8 cellular contexts compared by ENCODE assay signal in the genomic region with DNA sequence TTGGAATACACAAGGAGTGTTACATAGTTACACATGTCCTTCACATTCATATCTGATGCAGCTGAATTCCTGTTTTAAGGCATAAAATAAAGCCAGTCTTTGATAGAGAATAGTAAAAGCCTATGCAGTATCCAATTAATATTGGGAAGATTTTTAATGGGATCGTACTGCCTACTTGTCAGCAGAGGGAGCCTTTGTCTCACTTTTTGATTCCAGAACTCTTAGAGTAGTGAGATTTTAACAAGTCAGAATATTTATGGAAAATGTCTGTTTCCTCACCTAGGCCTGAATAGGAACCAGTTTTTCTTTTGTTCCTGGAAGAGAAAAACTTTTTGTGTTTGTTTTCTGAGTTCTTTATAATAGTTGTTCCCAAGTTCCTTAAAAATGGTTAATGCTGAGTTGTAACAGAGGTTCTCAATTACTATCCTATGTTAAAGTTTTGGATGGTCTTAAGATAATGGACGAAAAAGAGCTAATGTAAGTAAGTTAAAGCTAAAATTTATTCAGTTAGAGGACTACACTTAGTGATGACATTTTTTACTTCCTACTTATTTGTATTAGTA.
DNase-seq lines count a peak whose midpoint lies in the region; ATAC-seq and TF ChIP-seq lines count a peak whose summit lies in the region.

No MANE protein-coding gene starts in this region.

- H3K4me3 ChIP-seq in transverse colon: no peak overlapping the region

- no peaks in the 10 kb centered on the region for H3K9me3 ChIP-seq in transverse colon

- no peak for ATAC-seq in HG02610 (IDR thresholded peaks at IDR 0.05; ENCODE audit: unreplicated experiment)

- no peak for TF ChIP-seq POLR2A in transverse colon (IDR thresholded peaks at IDR 0.05)

- WGBS in transverse colon (ENCODE audit: low coverage in 1 of 2), 2 donors: 45 to 51% methylated on average over 2 of the region's 2 CpGs

- intact Hi-C loops in transverse colon (cut with DNase I; ENCODE audit: low total_unique reads): no loop called here

- H3K27ac ChIP-seq in 22Rv1 (no peak overlapping the region), transverse colon (no peak overlapping the region)

- peak; percentile 10 for DNase-seq in GM13976 (ENCODE audit: low spot score)
- DNase-seq in NCI-H2107 treated with DMSO at 0.1 percent for 48 hours (lab: John Stamatoyannopoulos, UW; ENCODE audit: unreplicated experiment): peak; percentile 71
- DNase-seq in amniotic stem cell (lab: John Stamatoyannopoulos, UW): peak; percentile 36
- peak; percentile 69 for DNase-seq in iris pigment epithelial cell (ENCODE audit: low read depth)
- DNase-seq in transverse colon: no peak
- no peak for DNase-seq in stimulated activated CD4-positive, alpha-beta T cell treated with anti-CD3 and anti-CD28 coated beads, Interleukin-4, amount 100 ng/mL, for 24 hours

- TF ChIP-seq CTCF in 22Rv1 (IDR thresholded peaks at IDR 0.05) (peak; percentile 88), GM13976 (IDR thresholded peaks at IDR 0.05; ENCODE audit: borderline replicate concordance, control extremely low read depth, extremely low read depth, insufficient read depth, missing control alignments) (peak; percentile 41), transverse colon (IDR thresholded peaks at IDR 0.05) (peak; percentile 40 to 56 (median 50))

- TF ChIP-seq EP300 in transverse colon (IDR thresholded peaks at IDR 0.05; ENCODE audit: low read depth): no peak

- no peaks in the 10 kb centered on the region for H3K4me1 ChIP-seq in transverse colon

- no peaks in the 10 kb centered on the region for H3K36me3 ChIP-seq in transverse colon

- in situ Hi-C loops in GM13976 (cut with MboI; ENCODE audit: low sequenced_read_pairs, unreplicated experiment): no loop called here
- in situ Hi-C loops in transverse colon (cut with MboI; ENCODE audit: low pct_ligation_motif_present in 1 of 4, low pct_unique_long_range_greater_than_20kb in 1 of 4, low sequenced_read_pairs in 3 of 4): loop anchor here in 2 of 4 donors (10.0 to 25.0 kb wide), 2 partner anchors 691 to 694 kb away; no protein-coding TSS in a partner anchor

- no peaks in the 10 kb centered on the region for H3K27me3 ChIP-seq in transverse colon

Comparison
In these comparisons a context has a peak if more than half of its experiments do, and no peak if none do; other contexts are left out.
1. DNase-seq: peak in GM13976 (single experiment), NCI-H2107 treated with DMSO at 0.1 percent for 48 hours (single experiment), amniotic stem cell (single experiment) and iris pigment epithelial cell (single experiment); none in transverse colon (single experiment) and stimulated activated CD4-positive, alpha-beta T cell treated with anti-CD3 and anti-CD28 coated beads, Interleukin-4, amount 100 ng/mL, for 24 hours (single experiment).
2. Peak in every context shown above with its lines, with median percentiles within 50 percentile points of each other: CTCF ChIP-seq.